In the genomic region with DNA sequence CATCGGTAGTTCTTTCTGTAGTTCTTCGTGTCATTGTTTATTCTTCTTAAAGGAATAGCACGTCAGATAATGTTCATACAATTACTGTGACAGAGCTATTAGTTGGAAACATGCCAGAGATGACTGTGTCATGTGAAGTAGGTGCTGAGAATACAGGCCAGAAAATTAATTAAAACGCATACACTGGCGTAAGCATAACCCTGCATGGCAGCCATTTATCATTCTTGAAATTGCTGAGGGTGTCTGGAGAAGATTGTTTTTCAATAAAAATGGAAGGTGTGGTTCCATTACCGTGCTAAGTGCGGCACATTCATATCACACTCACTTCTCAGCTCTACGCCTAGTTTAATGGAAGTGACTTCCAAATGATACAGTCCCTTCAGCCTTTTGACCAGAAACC, we compare ENCODE assay signal across 16 cellular contexts. TPM values are rescaled to one million over a fixed set of nuclear protein-coding genes. Genes with fewer than 3 reads are reported as not detected.
DNase-seq lines count a peak whose midpoint lies in the region; FAIRE-seq and TF ChIP-seq lines count a peak whose summit lies in the region.
"Had no signal": no experiment of that assay in that cellular context is flagged by ENCODE, and none has a peak within 500 bp of the region (broad histone marks: within the 10 kb centered on the region; RNA-seq: fewer than 3 reads in every experiment).

No MANE protein-coding gene starts in this region.

- no peaks in the 10 kb centered on the region for H3K27me3 ChIP-seq in right atrium auricular region
- H3K27me3 ChIP-seq in small intestine (ENCODE audit: control insufficient read depth in 2 of 2, insufficient read depth in 2 of 2, low read length in 2 of 2): no peaks in the 10 kb centered on the region
- H3K27me3 ChIP-seq: BLaER1 treated with 17β-estradiol and CSF1 and Interleukin-3, amounts not matched to agents 10 nM and 100 nM had no signal

- H3K4me1 ChIP-seq in right atrium auricular region (peaks cover 0 to 42% of the 10 kb centered on the region in 2 donors), small intestine (ENCODE audit: control insufficient read depth in 2 of 2, insufficient read depth in 1 of 2, low read depth in 1 of 2, low read length in 1 of 2) (peaks cover 3 to 15% of the 10 kb centered on the region in 2 donors)

- 19 to 55% (median 32%) methylated on average over 8 of the region's 8 CpGs for WGBS in small intestine, 3 donors

- peaks cover 77% of the 10 kb centered on the region for H3K36me3 ChIP-seq in right atrium auricular region
- H3K36me3 ChIP-seq in small intestine (ENCODE audit: control insufficient read depth in 2 of 2, insufficient read depth in 2 of 2, low read length in 2 of 2): peaks cover 37 to 42% of the 10 kb centered on the region in 2 donors

- no peak for TF ChIP-seq CTCF in right atrium auricular region (IDR thresholded peaks at IDR 0.05)

- FAIRE-seq in small intestine (lab: Jason Lieb, UNC): no peak
- FAIRE-seq: GM12878, HTR-8/SVneo, urothelium cell line had no signal

- H3K9me3 ChIP-seq in right atrium auricular region: no peaks in the 10 kb centered on the region
- no peaks in the 10 kb centered on the region for H3K9me3 ChIP-seq in small intestine (ENCODE audit: control insufficient read depth, low read depth)

- no peak overlapping the region for H3K4me3 ChIP-seq in right atrium auricular region
- H3K4me3 ChIP-seq in small intestine (ENCODE audit: low read depth in 1 of 2, low read length in 2 of 2): peak overlapping the region in 1 of 2 donors; percentile 35
- H3K4me3 ChIP-seq: BLaER1 treated with 17β-estradiol and CSF1 and Interleukin-3, amounts not matched to agents 10 nM and 100 nM; GM12878 had no signal

- DNase-seq in NCI-H1105 (lab: John Stamatoyannopoulos, UW) (peak; percentile 30), SK-N-DZ (ENCODE audit: low spot score) (peak; percentile 18), right atrium auricular region (ENCODE audit: low spot score) (no peak), small intestine (peak; percentile 79), NCI-H128 (lab: John Stamatoyannopoulos, UW; ENCODE audit: unreplicated experiment) (no peak), mucosa of gallbladder (ENCODE audit: low spot score) (no peak)
- DNase-seq in activated effector memory CD4-positive, alpha-beta T cell treated with Interleukin-2 at 50 U/mL for 16 hours: no peak
- DNase-seq in activated CD4-positive, alpha-beta T cell treated with anti-CD3 and anti-CD28 coated beads, Interleukin-2, amount 50 U/mL, for 1 hour: no peak
- DNase-seq: activated T-cell treated with anti-CD3 and anti-CD28 coated beads for 4 hours; NK-92 treated with Interleukin-12 subunit alpha and Interleukin-12 subunit beta, amount 100 ng/mL, for 24 hours; stimulated activated CD4-positive, alpha-beta T cell treated with anti-CD3 and anti-CD28 coated beads, Interleukin-1b, Interleukin-23, amount 100 ng/mL, for 48 hours; T-helper 1 cell had no signal

- H3K27ac ChIP-seq in right atrium auricular region (peak overlapping the region; percentile 50 to 99), small intestine (ENCODE audit: low read depth in 1 of 2, low read length in 1 of 2) (peak overlapping the region; percentile 82 to 86)
- H3K27ac ChIP-seq: BLaER1 treated with 17β-estradiol and CSF1 and Interleukin-3, amounts not matched to agents 10 nM and 100 nM had no signal

RNA-seq across cellular contexts. Expression of gene ETS2, which starts 7.8 kb away (rescaled TPM):
- 9.5 and 10.3 TPM in 2 replicates for polyA plus RNA-seq in SK-N-DZ (2014; cell fraction: cytosol; rRNA removed)
- 8.1 and 8.4 TPM in 2 replicates for polyA plus RNA-seq in SK-N-DZ (2014; cell fraction: nucleus; rRNA removed)
- total RNA-seq in right atrium auricular region (10 to 100 TPM; 31.4 to 37.2 TPM), mucosa of gallbladder (93.5 TPM)
- polyA plus RNA-seq in small intestine: 100 to 1,000 TPM; 129 to 137 (median 133) TPM

Comparison
In these comparisons a context has a peak if more than half of its experiments do, and no peak if none do; other contexts are left out.
1. DNase-seq: peak in NCI-H1105 (single experiment), SK-N-DZ (single experiment) and small intestine (single experiment); none in right atrium auricular region (single experiment), activated effector memory CD4-positive, alpha-beta T cell treated with Interleukin-2 at 50 U/mL for 16 hours (single experiment), NCI-H128 (single experiment), activated CD4-positive, alpha-beta T cell treated with anti-CD3 and anti-CD28 coated beads, Interleukin-2, amount 50 U/mL, for 1 hour (single experiment) and mucosa of gallbladder (single experiment).